12 cellular contexts compared by ENCODE assay signal in the genomic region with DNA sequence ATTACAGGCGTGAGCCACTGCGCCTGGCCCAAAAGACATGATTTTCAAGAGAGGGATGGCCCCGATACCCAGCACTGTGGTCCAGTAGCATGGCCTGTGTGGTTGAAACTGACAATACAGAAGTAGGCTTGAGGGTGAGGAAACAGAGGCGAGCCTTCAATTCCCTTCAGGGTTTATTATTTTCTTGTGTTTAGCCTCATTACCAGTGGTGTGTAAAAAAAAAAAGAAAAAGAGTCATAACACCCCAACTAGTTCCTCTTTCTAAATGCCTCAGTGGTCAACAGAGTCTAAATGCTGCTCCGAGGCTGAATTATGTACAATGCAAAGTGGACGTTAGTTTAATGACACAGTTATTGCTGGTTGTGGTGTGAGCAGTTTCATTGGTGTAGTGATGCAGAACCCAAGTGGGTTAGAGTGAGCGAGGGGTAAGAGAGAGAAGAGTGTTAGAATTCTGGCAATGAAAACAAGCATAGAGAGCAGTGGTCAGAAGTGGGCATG. TPM values are rescaled to one million over a fixed set of nuclear protein-coding genes. Genes with fewer than 3 reads are reported as not detected.
DNase-seq lines count a peak whose midpoint lies in the region; ATAC-seq and TF ChIP-seq lines count a peak whose summit lies in the region.
"Had no signal": no experiment of that assay in that cellular context is flagged by ENCODE, and none has a peak within 500 bp of the region (broad histone marks: within the 10 kb centered on the region; RNA-seq: fewer than 3 reads in every experiment).

No MANE protein-coding gene starts in this region.

- BruUV-seq in MCF 10A (replicated peaks; lab: Mats Ljungman, UMichigan): no TSS peak

- ATAC-seq in HG03139 (IDR thresholded peaks at IDR 0.05; ENCODE audit: unreplicated experiment) (peak; percentile 98), activated B cell treated with CpG ODN at 0.5 μM for 24 hours (ENCODE audit: low read depth) (peak; percentile 93)
- ATAC-seq in activated CD4-positive, alpha-beta T cell treated with anti-CD3 and anti-CD28 coated beads for 36 hours: no peak
- ATAC-seq: foreskin keratinocyte had no signal

- CTCF ChIA-PET in activated B cell treated with CpG ODN at 0.5 μM for 24 hours (lab: Charles Lee): interaction anchor here (2.0 kb wide), 1 partner anchor 10 kb away, joined by 10 read pairs; no protein-coding TSS in a partner anchor
- CTCF ChIA-PET in activated CD4-positive, alpha-beta T cell treated with anti-CD3 and anti-CD28 coated beads for 36 hours (lab: Charles Lee): interaction anchor here (1.5 kb wide), 1 partner anchor 16 kb away, joined by 4 read pairs; no protein-coding TSS in a partner anchor
- CTCF ChIA-PET in MCF 10A (lab: Yijun Ruan, JAX): interaction anchor here (1.6 kb wide), 1 partner anchor 11 kb away, joined by 7 read pairs; no protein-coding TSS in a partner anchor

- peaks cover 10% of the 10 kb centered on the region for H3K27me3 Mint-ChIP-seq in activated B cell treated with CpG ODN at 0.5 μM for 24 hours
- no peaks in the 10 kb centered on the region for H3K27me3 Mint-ChIP-seq in activated CD4-positive, alpha-beta T cell treated with anti-CD3 and anti-CD28 coated beads for 36 hours
- no peaks in the 10 kb centered on the region for H3K27me3 Mint-ChIP-seq in MCF 10A (ENCODE audit: insufficient read depth, unreplicated experiment)

- H3K4me3 Mint-ChIP-seq in activated B cell treated with CpG ODN at 0.5 μM for 24 hours (no peak overlapping the region), MCF 10A (ENCODE audit: unreplicated experiment) (no peak overlapping the region)
- no peak overlapping the region for H3K4me3 Mint-ChIP-seq in activated CD4-positive, alpha-beta T cell treated with anti-CD3 and anti-CD28 coated beads for 36 hours
- H3K4me3 Mint-ChIP-seq: neural progenitor cell had no signal

- H3K9me3 Mint-ChIP-seq in activated B cell treated with CpG ODN at 0.5 μM for 24 hours (no peaks in the 10 kb centered on the region), MCF 10A (ENCODE audit: unreplicated experiment) (no peaks in the 10 kb centered on the region)
- H3K9me3 Mint-ChIP-seq in activated CD4-positive, alpha-beta T cell treated with anti-CD3 and anti-CD28 coated beads for 36 hours (ENCODE audit: low read depth): peaks cover under 1% of the 10 kb centered on the region

- H3K36me3 Mint-ChIP-seq in activated B cell treated with CpG ODN at 0.5 μM for 24 hours (ENCODE audit: low read depth) (peaks cover 5% of the 10 kb centered on the region), MCF 10A (ENCODE audit: insufficient read depth, unreplicated experiment) (peaks cover 10% of the 10 kb centered on the region)
- H3K36me3 Mint-ChIP-seq in activated CD4-positive, alpha-beta T cell treated with anti-CD3 and anti-CD28 coated beads for 36 hours (ENCODE audit: low read depth): peaks cover 7% of the 10 kb centered on the region

- POLR2A ChIA-PET in activated B cell treated with CpG ODN at 0.5 μM for 24 hours (lab: Charles Lee) (interaction anchor here (0.6 to 1.7 kb wide), 5 partner anchors 17 to 736 kb away, joined by 3 to 4 read pairs (median 3); partner anchors contain the start of genes KIAA1958 and PTBP3), MCF 10A (lab: Yijun Ruan, JAX) (interaction anchor here (1.1 kb wide), 1 partner anchor 76 kb away, joined by 3 read pairs; no protein-coding TSS in a partner anchor)
- POLR2A ChIA-PET in activated CD4-positive, alpha-beta T cell treated with anti-CD3 and anti-CD28 coated beads for 36 hours (lab: Charles Lee): no interaction called here

- TF ChIP-seq CTCF in GM12875 (IDR thresholded peaks at IDR 0.05; ENCODE audit: borderline replicate concordance, insufficient read depth, low read depth, low read length) (no peak), GM20000 (IDR thresholded peaks at IDR 0.05; ENCODE audit: extremely low read depth, missing control alignments) (no peak), activated B cell treated with CpG ODN at 0.5 μM for 24 hours (IDR thresholded peaks at IDR 0.05) (no peak), MCF 10A (IDR thresholded peaks at IDR 0.05; ENCODE audit: unreplicated experiment) (no peak)

- peaks cover 23% of the 10 kb centered on the region for H3K4me1 Mint-ChIP-seq in activated B cell treated with CpG ODN at 0.5 μM for 24 hours
- no peaks in the 10 kb centered on the region for H3K4me1 Mint-ChIP-seq in activated CD4-positive, alpha-beta T cell treated with anti-CD3 and anti-CD28 coated beads for 36 hours
- no peaks in the 10 kb centered on the region for H3K4me1 Mint-ChIP-seq in MCF 10A (ENCODE audit: insufficient read depth, unreplicated experiment)
- H3K4me1 Mint-ChIP-seq: neural progenitor cell had no signal

- DNase-seq in GM20000 (ENCODE audit: low spot score) (peak; percentile 82), activated B cell treated with CpG ODN at 0.5 μM for 24 hours (no peak), NCI-H82 treated with DMSO at 0.1 percent for 48 hours (lab: John Stamatoyannopoulos, UW; ENCODE audit: unreplicated experiment) (no peak), MCF 10A (ENCODE audit: unreplicated experiment) (no peak)
- DNase-seq in activated CD4-positive, alpha-beta T cell treated with anti-CD3 and anti-CD28 coated beads for 1 hour: no peak
- no peak for DNase-seq in activated CD4-positive, alpha-beta T cell treated with anti-CD3 and anti-CD28 coated beads for 36 hours
- DNase-seq: foreskin keratinocyte, T-helper 1 cell had no signal

- intact Hi-C loops in activated B cell treated with CpG ODN at 0.5 μM for 24 hours (cut with micrococcal nuclease): loop anchor here (1.0 kb wide), 7 partner anchors 8 to 913 kb away; partner anchors contain the start of genes HSDL2, INIP and UGCG
- intact Hi-C loops in activated CD4-positive, alpha-beta T cell treated with anti-CD3 and anti-CD28 coated beads for 36 hours (cut with DNase I, micrococcal nuclease): no loop called here
- intact Hi-C loops in MCF 10A (cut with micrococcal nuclease): no loop called here

- H3K27ac Mint-ChIP-seq in activated B cell treated with CpG ODN at 0.5 μM for 24 hours (no peak overlapping the region), MCF 10A (ENCODE audit: low read depth, unreplicated experiment) (no peak overlapping the region)
- no peak overlapping the region for H3K27ac Mint-ChIP-seq in activated CD4-positive, alpha-beta T cell treated with anti-CD3 and anti-CD28 coated beads for 36 hours
- H3K27ac Mint-ChIP-seq: neural progenitor cell had no signal

- H3K4me3 ChIP-seq in GM12875 (ENCODE audit: low read depth, low read length): peak overlapping the region; percentile 31
- H3K4me3 ChIP-seq: adrenal gland, neural progenitor cell had no signal

RNA-seq across cellular contexts. Expression of gene SNX30, which starts 58.8 kb away (rescaled TPM):
- total RNA-seq in activated B cell treated with CpG ODN at 0.5 μM for 24 hours (6.1 and 6.5 TPM in 2 replicates), MCF 10A (2022) (9.0 and 9.6 TPM in 2 replicates)
- total RNA-seq in activated CD4-positive, alpha-beta T cell treated with anti-CD3 and anti-CD28 coated beads for 36 hours: 1 to 10 TPM; 4.2 to 4.6 TPM
